ENCODE assay signal across 8 cellular contexts in genomic region chr7:116953727-116954442, GRCh38. TPM values are rescaled to one million over a fixed set of nuclear protein-coding genes. Genes with fewer than 3 reads are reported as not detected.
DNase-seq lines count a peak whose midpoint lies in the region; ATAC-seq and TF ChIP-seq lines count a peak whose summit lies in the region.

No MANE protein-coding gene starts in this region.

- H3K4me3 Mint-ChIP-seq in CD4-positive, alpha-beta T cell, result peak overlapping the region; percentile 98
- H3K4me3 Mint-ChIP-seq in activated T-cell treated with anti-CD3 and anti-CD28 coated beads, Interleukin-2, amount 50 U/mL, for 4 hours, result peak overlapping the region; percentile 93
- H3K4me3 Mint-ChIP-seq in naive B cell, result peak overlapping the region; percentile 84 to 96 (median 92)

- H3K4me2 ChIP-seq in fibroblast of lung (ENCODE audit: extremely low read depth, insufficient read depth, low read length), result peak overlapping the region; percentile 61

- TF ChIP-seq CTCF in CD4-positive, alpha-beta T cell (IDR thresholded peaks at IDR 0.05), result no peak
- TF ChIP-seq CTCF in fibroblast of lung (conservative IDR thresholded peaks at IDR 0.05 in 1 of 2, IDR thresholded peaks at IDR 0.05 in 1 of 2; ENCODE audit: low read depth in 1 of 2, low read length in 2 of 2) (no peak), testis (IDR thresholded peaks at IDR 0.05) (no peak)

- POLR2A ChIA-PET in CD4-positive, alpha-beta T cell (lab: Charles Lee), result interaction anchor here (0.9 to 1.9 kb wide), 9 partner anchors 21 to 743 kb away, joined by 3 to 6 read pairs (median 5); partner anchors contain the start of gene TES

- H3K27me3 Mint-ChIP-seq in CD4-positive, alpha-beta T cell, result no peaks in the 10 kb centered on the region
- H3K27me3 Mint-ChIP-seq in activated T-cell treated with anti-CD3 and anti-CD28 coated beads, Interleukin-2, amount 50 U/mL, for 4 hours (ENCODE audit: low read depth), result no peaks in the 10 kb centered on the region
- H3K27me3 Mint-ChIP-seq in naive B cell, result peaks cover 21 to 36% (median 28%) of the 10 kb centered on the region in 3 donors

- peak overlapping the region; percentile 81 for H3K27ac Mint-ChIP-seq in CD4-positive, alpha-beta T cell
- H3K27ac Mint-ChIP-seq in naive B cell, result peak overlapping the region in 3 of 6 donors; percentile 47 to 90 (median 74)

- peaks cover 23% of the 10 kb centered on the region for H3K79me2 ChIP-seq in fibroblast of lung (ENCODE audit: control insufficient read depth, insufficient read depth, low read length)

- no peak overlapping the region for H3K27ac ChIP-seq in CD4-positive, alpha-beta T cell (ENCODE audit: low read depth, low read length)
- peak overlapping the region; percentile 90 for H3K27ac ChIP-seq in fibroblast of lung (ENCODE audit: insufficient read depth, low read length)
- peak overlapping the region; percentile 99 for H3K27ac ChIP-seq in testis

- H3K4me1 ChIP-seq in fibroblast of lung (ENCODE audit: control insufficient read depth, extremely low read depth, insufficient read depth, low read length) (no peaks in the 10 kb centered on the region), testis (peaks cover 27% of the 10 kb centered on the region)

- H3K36me3 Mint-ChIP-seq in CD4-positive, alpha-beta T cell (ENCODE audit: low read depth), result peaks cover 6% of the 10 kb centered on the region
- no peaks in the 10 kb centered on the region for H3K36me3 Mint-ChIP-seq in activated T-cell treated with anti-CD3 and anti-CD28 coated beads, Interleukin-2, amount 50 U/mL, for 4 hours (ENCODE audit: insufficient read depth)
- peaks cover 0 to 9% of the 10 kb centered on the region in 2 donors for H3K36me3 Mint-ChIP-seq in naive B cell

- ATAC-seq in CD4-positive, alpha-beta T cell (ENCODE audit: poor library complexity), result peak; percentile 64
- ATAC-seq in GM19035 (IDR thresholded peaks at IDR 0.05; ENCODE audit: unreplicated experiment) (peak; percentile 46), HG03175 (IDR thresholded peaks at IDR 0.05; ENCODE audit: unreplicated experiment) (peak; percentile 36), naive B cell (ENCODE audit: low read depth in 2 of 2) (peak; percentile 61 to 69)
- ATAC-seq in activated T-cell treated with anti-CD3 and anti-CD28 coated beads, Interleukin-2, amount 50 U/mL, for 4 hours, result peak; percentile 65 to 74

- H3K9me3 ChIP-seq in CD4-positive, alpha-beta T cell (ENCODE audit: control insufficient read depth, low read length), result no peaks in the 10 kb centered on the region
- H3K9me3 ChIP-seq in fibroblast of lung (ENCODE audit: control insufficient read depth, insufficient read depth, low read depth, low read length), result no peaks in the 10 kb centered on the region
- H3K9me3 ChIP-seq in testis, result no peaks in the 10 kb centered on the region

- 0 to 1% methylated on average over 7 to 40 of the region's 89 CpGs for WGBS in testis, 2 donors

- H3K27me3 ChIP-seq in CD4-positive, alpha-beta T cell (ENCODE audit: control insufficient read depth, insufficient read depth, low read length), result no peaks in the 10 kb centered on the region
- no peaks in the 10 kb centered on the region for H3K27me3 ChIP-seq in fibroblast of lung (ENCODE audit: control insufficient read depth, insufficient read depth, low read length)
- H3K27me3 ChIP-seq in testis, result no peaks in the 10 kb centered on the region

- no peaks in the 10 kb centered on the region for H4K20me1 ChIP-seq in fibroblast of lung (ENCODE audit: control insufficient read depth, extremely low read depth, insufficient read depth, low read length)

- peak overlapping the region; percentile 94 for H2AFZ ChIP-seq in fibroblast of lung (ENCODE audit: low read length)

- DNase-seq in CD4-positive, alpha-beta T cell, result peak in 6 of 10 experiments; percentile 1 to 57 (median 22)
- DNase-seq in NCI-H526 (lab: John Stamatoyannopoulos, UW) (peak; percentile 89), fibroblast of lung (ENCODE audit: low read depth in 2 of 2) (peak; percentile 84 to 93), naive B cell (peak; percentile 39), testis (peak; percentile 74)
- no peak for DNase-seq in activated T-cell treated with anti-CD3 and anti-CD28 coated beads, Interleukin-2, amount 50 U/mL, for 4 hours

- no peak for TF ChIP-seq POLR2A in testis (IDR thresholded peaks at IDR 0.05)

- H3K4me3 ChIP-seq in fibroblast of lung (replicated peaks in 1 of 4; ENCODE audit: control extremely low read depth in 1 of 4, insufficient read depth in 1 of 4, low read depth in 3 of 4, low read length in 4 of 4), result peak overlapping the region; percentile 48 to 95 (median 78)
- peak overlapping the region; percentile 88 for H3K4me3 ChIP-seq in testis

- no peaks in the 10 kb centered on the region for H3K9me3 Mint-ChIP-seq in CD4-positive, alpha-beta T cell
- H3K9me3 Mint-ChIP-seq in activated T-cell treated with anti-CD3 and anti-CD28 coated beads, Interleukin-2, amount 50 U/mL, for 4 hours, result no peaks in the 10 kb centered on the region
- H3K9me3 Mint-ChIP-seq in naive B cell, result no peaks in the 10 kb centered on the region

- intact Hi-C loops in CD4-positive, alpha-beta T cell (cut with DNase I, micrococcal nuclease), result loop anchor here (2.0 to 5.0 kb wide), 2 partner anchors 92 to 93 kb away; partner anchors contain the start of gene CAPZA2 (in 1 of the 2)
- intact Hi-C loops in testis (cut with DNase I; ENCODE audit: low total_unique reads), result no loop called here

- H3K36me3 ChIP-seq in fibroblast of lung (ENCODE audit: control insufficient read depth, insufficient read depth, low read length) (no peaks in the 10 kb centered on the region), testis (ENCODE audit: low read depth, missing control alignments) (no peaks in the 10 kb centered on the region)

- H3K4me1 Mint-ChIP-seq in CD4-positive, alpha-beta T cell (ENCODE audit: low read depth), result peaks cover 31% of the 10 kb centered on the region
- H3K4me1 Mint-ChIP-seq in activated T-cell treated with anti-CD3 and anti-CD28 coated beads, Interleukin-2, amount 50 U/mL, for 4 hours (ENCODE audit: low read depth), result peaks cover 27% of the 10 kb centered on the region
- peaks cover 4 to 15% (median 6%) of the 10 kb centered on the region in 3 donors for H3K4me1 Mint-ChIP-seq in naive B cell

- CTCF ChIA-PET in CD4-positive, alpha-beta T cell (lab: Charles Lee), result interaction anchor here (1.2 to 1.6 kb wide), 3 partner anchors 24 to 173 kb away, joined by 3 read pairs; no protein-coding TSS in a partner anchor

- peak overlapping the region; percentile 97 for H3K9ac ChIP-seq in fibroblast of lung (ENCODE audit: insufficient read depth, low read length)

RNA-seq across cellular contexts. Expression of gene ST7, which starts 0.6 kb away (rescaled TPM):
- total RNA-seq in CD4-positive, alpha-beta T cell, result 1 to 10 TPM; 4.9 to 5.4 TPM
- 10 to 100 TPM in 1 of 3 donors, 1 to 10 TPM in 2; 7.7 to 10.5 (median 10.0) TPM for total RNA-seq in activated T-cell treated with anti-CD3 and anti-CD28 coated beads, Interleukin-2, amount 50 U/mL, for 4 hours
- total RNA-seq in fibroblast of lung (17.5 and 20.0 TPM in 2 replicates), testis (10 to 100 TPM; 15.9 to 23.2 TPM)
- polyA plus RNA-seq in fibroblast of lung (25.3 and 28.6 TPM in 2 replicates), naive B cell (ENCODE audit: low read depth in 6 of 6) (1 to 10 TPM in 1 of 6 donors, under 1 TPM in 4, not detected in 1; 0.49 to 3.7 (median 0.63) TPM), testis (ENCODE audit: insufficient read depth, low read depth, low replicate concordance) (25.3 TPM)
- polyA plus RNA-seq in fibroblast of lung (2012), result 16.7 and 17.3 TPM in 2 replicates
- 5.9 and 13.9 TPM in 2 replicates for polyA minus RNA-seq in fibroblast of lung (ENCODE audit: low replicate concordance)
